Comparison of ENCODE assay signal across 16 cellular contexts in the genomic region with DNA sequence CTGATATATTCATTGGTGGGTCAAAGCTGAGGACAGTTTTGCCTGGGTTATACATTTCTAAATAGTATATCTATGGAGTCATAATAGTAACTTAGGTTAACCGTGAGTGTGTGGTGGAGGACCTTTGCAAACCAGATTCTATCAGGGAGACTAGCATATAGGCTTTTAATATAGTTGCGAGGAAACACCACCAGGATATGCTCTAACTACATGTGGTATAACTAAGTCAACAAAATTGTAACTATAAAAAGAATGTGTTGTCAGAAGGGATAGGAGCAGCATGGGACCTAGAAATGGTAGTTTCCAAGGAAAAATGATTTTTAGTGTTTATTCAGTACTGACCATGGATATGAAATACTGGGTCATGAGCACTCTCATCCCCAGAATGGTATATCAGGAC.
"Had no signal": no experiment of that assay in that cellular context is flagged by ENCODE, and none has a peak within 500 bp of the region (broad histone marks: within the 10 kb centered on the region; RNA-seq: fewer than 3 reads in every experiment).

No MANE protein-coding gene starts in this region.

- DNase-seq: activated CD4-positive, alpha-beta T cell treated with anti-CD3 and anti-CD28 coated beads, Interleukin-2, amount 10 ng/mL, durations not matched to agents 24 days and 14 days; activated CD4-positive, CD25-positive, alpha-beta regulatory T cell; activated CD8-positive, alpha-beta memory T cell treated with anti-CD3 and anti-CD28 coated beads, Interleukin-2, amount 50 U/mL, for 48 hours; activated gamma-delta T cell treated with Interleukin-2 at 50 U/mL for 16 hours; activated T-cell treated with anti-CD3 and anti-CD28 coated beads, Interleukin-2, amount 50 U/mL, for 72 hours; amniotic stem cell; central memory CD4-positive, alpha-beta T cell; effector memory CD4-positive, alpha-beta T cell; islet precursor cell; left lung; mammary epithelial cell; naive B cell had no signal

- H2AFZ ChIP-seq: hepatocyte, neural progenitor cell, parathyroid adenoma had no signal

- H3K4me3 ChIP-seq: hepatocyte, left lung, neural progenitor cell had no signal

- H3K4me2 ChIP-seq: hepatocyte, neural progenitor cell had no signal

- H3K9ac ChIP-seq: neural progenitor cell, parathyroid adenoma had no signal

- H3K36me3 ChIP-seq: left lung, neural progenitor cell had no signal

- H3K9me3 ChIP-seq: left lung had no signal

- ATAC-seq: activated T-cell treated with anti-CD3 and anti-CD28 coated beads, Interleukin-2, amount 50 U/mL, for 72 hours; left lung; stimulated activated effector memory CD8-positive, alpha-beta T cell treated with anti-CD3 and anti-CD28 coated beads, Interleukin-12 subunit alpha, Interleukin-12 subunit beta, amount 100 ng/mL, for 72 hours had no signal

- H3K4me1 ChIP-seq: left lung, neural progenitor cell, parathyroid adenoma had no signal

- H3K27ac ChIP-seq: hepatocyte, left lung, neural progenitor cell, parathyroid adenoma had no signal

- H3K27me3 ChIP-seq: hepatocyte, left lung, neural progenitor cell had no signal
